ENCODE assay signal across 21 cellular contexts in the genomic region with DNA sequence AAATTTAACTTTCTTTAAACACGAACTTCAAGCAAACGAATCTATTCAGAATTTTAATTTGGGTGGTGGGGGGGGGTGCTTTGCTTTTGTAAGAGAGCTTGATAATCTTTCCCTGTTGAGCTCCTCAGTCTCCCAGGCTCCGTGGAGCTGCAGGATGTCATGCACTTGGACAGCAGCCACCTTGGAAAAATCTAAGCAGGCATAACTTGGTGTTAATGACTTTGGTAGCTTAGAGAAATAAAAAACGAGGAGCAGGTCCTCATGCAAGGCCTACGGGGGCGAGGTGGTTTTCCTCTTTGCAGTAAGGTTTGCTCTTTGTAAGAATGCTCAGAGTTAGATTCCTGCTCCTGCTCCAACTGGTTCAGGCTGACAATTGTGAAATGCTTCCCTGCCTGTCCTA.
"Had no signal": no experiment of that assay in that cellular context is flagged by ENCODE, and none has a peak within 500 bp of the region (broad histone marks: within the 10 kb centered on the region; RNA-seq: fewer than 3 reads in every experiment).

No MANE protein-coding gene starts in this region.

- H3K27ac ChIP-seq: parathyroid adenoma, thoracic aorta, vagina, WERI-Rb-1 had no signal

- H3K27ac Mint-ChIP-seq: activated naive CD4-positive, alpha-beta T cell treated with anti-CD3 and anti-CD28 coated beads, Interleukin-2, amount 50 U/mL, for 72 hours; activated T-helper 17 cell treated with anti-CD3 and anti-CD28 coated beads, Interleukin-2, amount 50 U/mL, for 72 hours; nephron progenitor cell; type B pancreatic cell had no signal

- H3K27me3 Mint-ChIP-seq: type B pancreatic cell had no signal

- ATAC-seq: activated naive CD4-positive, alpha-beta T cell treated with anti-CD3 and anti-CD28 coated beads, Interleukin-2, amount 50 U/mL, for 72 hours; activated T-helper 17 cell treated with anti-CD3 and anti-CD28 coated beads, Interleukin-2, amount 50 U/mL, for 72 hours; mucosa of descending colon had no signal

- H3K36me3 Mint-ChIP-seq: activated naive CD4-positive, alpha-beta T cell treated with anti-CD3 and anti-CD28 coated beads, Interleukin-2, amount 50 U/mL, for 72 hours; type B pancreatic cell had no signal

- H3K4me3 ChIP-seq: mucosa of descending colon, thoracic aorta, vagina had no signal

- H3K9me3 ChIP-seq: mucosa of descending colon, thoracic aorta, vagina had no signal

- H3K4me3 Mint-ChIP-seq: activated T-helper 17 cell treated with anti-CD3 and anti-CD28 coated beads, Interleukin-2, amount 50 U/mL, for 72 hours; nephron progenitor cell; type B pancreatic cell had no signal

- H3K27me3 ChIP-seq: vagina had no signal

- DNase-seq: activated CD4-positive, alpha-beta T cell treated with anti-CD3 and anti-CD28 coated beads for 1 hour; activated T-cell treated with anti-CD3 and anti-CD28 coated beads, Interleukin-2, amount 50 U/mL, for 1 hour; aorta; effector CD4-positive, alpha-beta T cell; foreskin melanocyte; mesenchymal stem cell; mucosa of descending colon; nephron progenitor cell; stimulated activated CD4-positive, alpha-beta T cell treated with anti-CD3 and anti-CD28 coated beads, Interleukin-4, amount 100 ng/mL, for 24 hours; stimulated activated naive CD4-positive, alpha-beta T cell treated with Interleukin-2 at 50 U/mL for 16 hours; T-helper 1 cell; WERI-Rb-1 had no signal

- H3K9me3 Mint-ChIP-seq: activated T-helper 17 cell treated with anti-CD3 and anti-CD28 coated beads, Interleukin-2, amount 50 U/mL, for 72 hours; nephron progenitor cell; type B pancreatic cell had no signal

- H3K9ac ChIP-seq: parathyroid adenoma had no signal

- H3K4me1 ChIP-seq: parathyroid adenoma, vagina had no signal

- H3K36me3 ChIP-seq: thoracic aorta, vagina, WERI-Rb-1 had no signal

- FAIRE-seq: bronchial epithelial cell, endometrium, TTC549 had no signal

- H3K79me2 ChIP-seq: parathyroid adenoma had no signal

- H2AFZ ChIP-seq: parathyroid adenoma had no signal

- H3K4me1 Mint-ChIP-seq: activated T-helper 17 cell treated with anti-CD3 and anti-CD28 coated beads, Interleukin-2, amount 50 U/mL, for 72 hours had no signal
